Comparison of ENCODE assay signal across 2 cellular contexts in genomic region chr2:199458806-199459285, GRCh38.
TF ChIP-seq lines count a peak whose summit lies in the region.

No MANE protein-coding gene starts in this region.

TF ChIP-seq in HepG2, 621 proteins besides CTCF, POLR2A, EP300 and RAD21 (continues in another document):
- peak; percentile 4 for TF ChIP-seq ZNF407 (CRISPR knock-in tag; IDR thresholded peaks at IDR 0.05; ENCODE audit: not compliant biosample characterization)
- TF ChIP-seq MEIS1 (CRISPR knock-in tag; IDR thresholded peaks at IDR 0.05; ENCODE audit: borderline replicate concordance) = peak; percentile 43
- TF ChIP-seq PHF8 (CRISPR knock-in tag; IDR thresholded peaks at IDR 0.05) = peak; percentile 72
- 0 out of 2 replicates have a peak, but pooled peaks have one; percentile 79 for TF ChIP-seq ZSCAN20 (CRISPR knock-in tag; IDR thresholded peaks at IDR 0.05; ENCODE audit: borderline replicate concordance)
- no peak for TF ChIP-seq HNF1A (IDR thresholded peaks at IDR 0.05; ENCODE audit: low read depth)
- no peak for TF ChIP-seq HNF1A (CRISPR knock-in tag; IDR thresholded peaks at IDR 0.05; ENCODE audit: borderline replicate concordance)
- TF ChIP-seq MTERF4 (CRISPR knock-in tag; IDR thresholded peaks at IDR 0.05) = no peak
- TF ChIP-seq SIX4 (CRISPR knock-in tag; IDR thresholded peaks at IDR 0.05) = 0 out of 2 replicates have a peak, but pooled peaks have one; percentile 20
- TF ChIP-seq RBFOX2 (IDR thresholded peaks at IDR 0.05; ENCODE audit: low read depth, low read length) = peak; percentile 74; the same call in 1 of the 2 replicates
- peak; percentile 74; the same call in 1 of the 2 replicates for TF ChIP-seq ZNF761 (CRISPR knock-in tag; conservative IDR thresholded peaks at IDR 0.05)
- 0 out of 2 replicates have a peak, but pooled peaks have one; percentile 11 for TF ChIP-seq ZNF12 (CRISPR knock-in tag; IDR thresholded peaks at IDR 0.05)

TF ChIP-seq in HEK293T, 16 proteins besides CTCF, POLR2A, EP300 and RAD21 (continued from another document):
- TF ChIP-seq ARNT (IDR thresholded peaks at IDR 0.05) (no peak), PKNOX1 (IDR thresholded peaks at IDR 0.05) (no peak), FOXM1 (IDR thresholded peaks at IDR 0.05; ENCODE audit: borderline replicate concordance) (no peak), L3MBTL2 (conservative IDR thresholded peaks at IDR 0.05) (no peak), ELF4 (IDR thresholded peaks at IDR 0.05) (no peak), BHLHE40 (IDR thresholded peaks at IDR 0.05; ENCODE audit: borderline replicate concordance) (no peak), LEF1 (IDR thresholded peaks at IDR 0.05; ENCODE audit: borderline replicate concordance) (no peak), ZNF384 (IDR thresholded peaks at IDR 0.05) (no peak), NFRKB (IDR thresholded peaks at IDR 0.05) (no peak), SP1 (IDR thresholded peaks at IDR 0.05) (no peak), SUZ12 (IDR thresholded peaks at IDR 0.05) (no peak), CTBP1 (IDR thresholded peaks at IDR 0.05; ENCODE audit: borderline replicate concordance) (no peak), FOXA1 (IDR thresholded peaks at IDR 0.05) (no peak), HDGF (IDR thresholded peaks at IDR 0.05; ENCODE audit: borderline replicate concordance) (no peak)
